In the genomic region with DNA sequence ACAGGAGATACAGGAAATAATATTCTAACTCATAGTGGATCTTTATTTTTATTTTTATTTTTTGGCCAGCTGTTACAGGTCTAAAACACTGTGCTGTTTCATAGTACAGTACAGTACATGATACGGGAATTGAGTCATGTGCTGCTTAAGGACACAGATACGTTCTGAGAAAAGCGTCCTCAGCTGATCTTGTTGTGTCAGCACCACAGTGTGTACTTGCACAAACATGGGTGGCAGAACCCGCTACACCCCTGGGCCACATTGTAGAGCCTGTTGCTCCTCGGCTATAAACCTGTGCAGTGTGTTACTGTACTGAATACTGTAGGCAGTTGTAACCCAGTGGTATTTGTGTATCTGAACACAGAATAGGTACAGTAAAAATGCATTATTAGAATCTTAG, we compare ENCODE assay signal across 28 cellular contexts.
A peak's percentile ranks its signal among the peaks of the same experiment; 100 is the strongest.
DNase-seq lines count a peak whose midpoint lies in the region; ATAC-seq and TF ChIP-seq lines count a peak whose summit lies in the region.
"Had no signal": no experiment of that assay in that cellular context is flagged by ENCODE, and none has a peak within 500 bp of the region (broad histone marks: within the 10 kb centered on the region; RNA-seq: fewer than 3 reads in every experiment).

No MANE protein-coding gene starts in this region.

- H3K36me3 Mint-ChIP-seq in endodermal cell (ENCODE audit: low read depth): peaks cover 2% of the 10 kb centered on the region
- H3K36me3 Mint-ChIP-seq: brain, IgD-negative memory B cell had no signal

- H3K9me3 Mint-ChIP-seq in endodermal cell: peaks cover 18% of the 10 kb centered on the region
- H3K9me3 Mint-ChIP-seq: activated naive CD4-positive, alpha-beta T cell treated with anti-CD3 and anti-CD28 coated beads for 36 hours; activated T-cell treated with anti-CD3 and anti-CD28 coated beads, Interleukin-2, amount 50 U/mL, for 24 hours; IgD-negative memory B cell; stimulated activated naive CD8-positive, alpha-beta T cell treated with anti-CD3 and anti-CD28 coated beads, Interleukin-15, Interleukin-2, amounts not matched to agents 100 ng/mL and 50 ng/mL, for 24 hours had no signal

- no peaks in the 10 kb centered on the region for H3K36me3 ChIP-seq in endodermal cell (ENCODE audit: control insufficient read depth, insufficient read depth, low read length)
- H3K36me3 ChIP-seq: BE2C, esophagus muscularis mucosa, heart right ventricle, SJCRH30 had no signal

- H3K27me3 ChIP-seq in endodermal cell (ENCODE audit: control insufficient read depth, insufficient read depth, low read length, poor library complexity, severe bottlenecking): no peaks in the 10 kb centered on the region
- H3K27me3 ChIP-seq: BE2C, foreskin keratinocyte, testis had no signal

- H3K27ac ChIP-seq in endodermal cell (ENCODE audit: low read depth, low read length): no peak overlapping the region
- H3K27ac ChIP-seq: esophagus muscularis mucosa, foreskin keratinocyte, psoas muscle, SJCRH30, testis had no signal

- no peak for ATAC-seq in GM21360 (IDR thresholded peaks at IDR 0.05; ENCODE audit: unreplicated experiment)
- ATAC-seq: foreskin keratinocyte, psoas muscle had no signal

- H3K27ac Mint-ChIP-seq in endodermal cell: no peak overlapping the region
- H3K27ac Mint-ChIP-seq: activated naive CD4-positive, alpha-beta T cell treated with anti-CD3 and anti-CD28 coated beads for 36 hours; activated T-cell treated with anti-CD3 and anti-CD28 coated beads, Interleukin-2, amount 50 U/mL, for 24 hours; brain; IgD-negative memory B cell; nephron; stimulated activated naive CD8-positive, alpha-beta T cell treated with anti-CD3 and anti-CD28 coated beads, Interleukin-15, Interleukin-2, amounts not matched to agents 100 ng/mL and 50 ng/mL, for 24 hours had no signal

- H3K4me1 Mint-ChIP-seq in endodermal cell: no peaks in the 10 kb centered on the region
- H3K4me1 Mint-ChIP-seq: brain, IgD-negative memory B cell, nephron had no signal

- H3K9me3 ChIP-seq in endodermal cell (ENCODE audit: control insufficient read depth, low read length): peaks cover 94% of the 10 kb centered on the region
- H3K9me3 ChIP-seq: BE2C, heart right ventricle, psoas muscle, SJCRH30, testis had no signal

- peak; percentile 58 for DNase-seq in activated CD8-positive, alpha-beta memory T cell treated with anti-CD3 and anti-CD28 coated beads for 24 hours
- no peak for DNase-seq in activated CD8-positive, alpha-beta memory T cell treated with anti-CD3 and anti-CD28 coated beads, Interleukin-2, amount 50 U/mL, for 4 hours
- peak; percentile 30 for DNase-seq in stimulated activated CD4-positive, alpha-beta T cell treated with anti-CD3 and anti-CD28 coated beads, Interleukin-4, amount 100 ng/mL, for 1 hour
- DNase-seq in stimulated activated CD4-positive, alpha-beta T cell treated with anti-CD3 and anti-CD28 coated beads, Interleukin-2, amount 100 ng/mL, for 48 hours: no peak
- DNase-seq in endodermal cell: no peak
- DNase-seq in NCI-H2196 (lab: John Stamatoyannopoulos, UW; ENCODE audit: unreplicated experiment): no peak
- DNase-seq: ACHN; activated CD4-positive, alpha-beta T cell treated with anti-CD3 and anti-CD28 coated beads, Interleukin-2, amount 50 U/mL, for 4 hours; activated naive CD4-positive, alpha-beta T cell treated with anti-CD3 and anti-CD28 coated beads for 36 hours; activated T-cell treated with anti-CD3 and anti-CD28 coated beads, Interleukin-2, amount 50 U/mL, for 24 hours; BE2C; DMS153; foreskin keratinocyte; heart right ventricle; MV-4-11; NCI-H1436; NCI-H446; NCI-H774; psoas muscle; SJCRH30; SW 1271; testis had no signal

- WGBS in endodermal cell (ENCODE audit: insufficient coverage in 1 of 2, insufficient read length in 1 of 2), 2 experiments: 75 to 76% methylated on average over 5 of the region's 5 CpGs

- H3K4me1 ChIP-seq in endodermal cell (ENCODE audit: control insufficient read depth, insufficient read depth, low read length): no peaks in the 10 kb centered on the region
- H3K4me1 ChIP-seq: BE2C, esophagus muscularis mucosa, foreskin keratinocyte, psoas muscle, SJCRH30, testis had no signal

- H3K4me3 Mint-ChIP-seq in endodermal cell: no peak overlapping the region
- H3K4me3 Mint-ChIP-seq: activated naive CD4-positive, alpha-beta T cell treated with anti-CD3 and anti-CD28 coated beads for 36 hours; activated T-cell treated with anti-CD3 and anti-CD28 coated beads, Interleukin-2, amount 50 U/mL, for 24 hours; brain; IgD-negative memory B cell; nephron; stimulated activated naive CD8-positive, alpha-beta T cell treated with anti-CD3 and anti-CD28 coated beads, Interleukin-15, Interleukin-2, amounts not matched to agents 100 ng/mL and 50 ng/mL, for 24 hours had no signal

- TF ChIP-seq CTCF in endodermal cell (conservative IDR thresholded peaks at IDR 0.05): no peak

- peak overlapping the region; percentile 26 for H3K4me3 ChIP-seq in endodermal cell (ENCODE audit: low read length)
- H3K4me3 ChIP-seq: esophagus muscularis mucosa, psoas muscle, SJCRH30, testis had no signal

- H3K9ac ChIP-seq in endodermal cell (ENCODE audit: extremely low read depth, low read length, poor library complexity, severe bottlenecking): no peak overlapping the region

- no peaks in the 10 kb centered on the region for H3K27me3 Mint-ChIP-seq in endodermal cell (ENCODE audit: insufficient read depth)
- H3K27me3 Mint-ChIP-seq: brain, IgD-negative memory B cell had no signal

Comparison
In these comparisons a context has a peak if more than half of its experiments do, and no peak if none do; other contexts are left out.
1. DNase-seq: peak in activated CD8-positive, alpha-beta memory T cell treated with anti-CD3 and anti-CD28 coated beads for 24 hours (single experiment) and stimulated activated CD4-positive, alpha-beta T cell treated with anti-CD3 and anti-CD28 coated beads, Interleukin-4, amount 100 ng/mL, for 1 hour (single experiment); none in activated CD8-positive, alpha-beta memory T cell treated with anti-CD3 and anti-CD28 coated beads, Interleukin-2, amount 50 U/mL, for 4 hours (single experiment), stimulated activated CD4-positive, alpha-beta T cell treated with anti-CD3 and anti-CD28 coated beads, Interleukin-2, amount 100 ng/mL, for 48 hours (0 of 2), endodermal cell (single experiment) and NCI-H2196 (single experiment).